16 cellular contexts compared by ENCODE assay signal in genomic region chr1:52238474-52238873, GRCh38.
DNase-seq lines count a peak whose midpoint lies in the region; ATAC-seq, FAIRE-seq and TF ChIP-seq lines count a peak whose summit lies in the region.
"Had no signal": no experiment of that assay in that cellular context is flagged by ENCODE, and none has a peak within 500 bp of the region (broad histone marks: within the 10 kb centered on the region; RNA-seq: fewer than 3 reads in every experiment).

No MANE protein-coding gene starts in this region.

- no peaks in the 10 kb centered on the region for H3K27me3 ChIP-seq in keratinocyte (ENCODE audit: control insufficient read depth, extremely low read depth, insufficient read depth, low read length)
- H3K27me3 ChIP-seq: colonic mucosa had no signal

- H3K4me3 ChIP-seq in keratinocyte (ENCODE audit: control insufficient read depth in 2 of 3, extremely low read depth in 1 of 3, insufficient read depth in 2 of 3, low read depth in 1 of 3, low read length in 3 of 3) = peak overlapping the region in 1 of 3 experiments; percentile 21
- H3K4me3 ChIP-seq: colonic mucosa had no signal

- DNase-seq in AG08396 (ENCODE audit: low spot score) (peak; percentile 9), HFFc6 (peak; percentile 68), astrocyte of the hippocampus (ENCODE audit: low read depth, low spot score) (peak; percentile 11), keratinocyte (ENCODE audit: low read depth, low spot score) (peak; percentile 38), NOMO-1 treated with DMSO at 0.1 percent for 48 hours (lab: John Stamatoyannopoulos, UW; ENCODE audit: unreplicated experiment) (no peak)
- DNase-seq in effector CD4-positive, alpha-beta T cell = no peak
- DNase-seq: activated CD4-positive, alpha-beta T cell treated with anti-CD3 and anti-CD28 coated beads, Interleukin-2, amount 10 ng/mL, durations not matched to agents 7 days and 5 days; activated naive CD8-positive, alpha-beta T cell treated with anti-CD3 and anti-CD28 coated beads, Interleukin-2, amount 50 U/mL, for 24 hours; activated T-cell treated with anti-CD3 and anti-CD28 coated beads, Interleukin-2, amount 50 U/mL, for 24 hours; colonic mucosa; DMS79 treated with DMSO at 0.1 percent for 48 hours; Kasumi-1; NCI-H187; small intestine had no signal

- no peaks in the 10 kb centered on the region for H3K9me3 Mint-ChIP-seq in HFFc6
- H3K9me3 Mint-ChIP-seq: activated CD4-positive, alpha-beta T cell treated with anti-CD3 and anti-CD28 coated beads, Interleukin-2, amount 10 ng/mL, durations not matched to agents 7 days and 5 days; activated naive CD8-positive, alpha-beta T cell treated with anti-CD3 and anti-CD28 coated beads, Interleukin-2, amount 50 U/mL, for 24 hours; activated T-cell treated with anti-CD3 and anti-CD28 coated beads, Interleukin-2, amount 50 U/mL, for 24 hours had no signal

- H3K9me1 ChIP-seq in keratinocyte (ENCODE audit: control insufficient read depth, extremely low read depth, insufficient read depth, low read length) = no peaks in the 10 kb centered on the region

- no peak overlapping the region for H3K9ac ChIP-seq in keratinocyte (ENCODE audit: control insufficient read depth, extremely low read depth, insufficient read depth, low read length)

- H4K20me1 ChIP-seq in keratinocyte (ENCODE audit: control insufficient read depth, extremely low read depth, insufficient read depth, low read length) = no peaks in the 10 kb centered on the region

- no peaks in the 10 kb centered on the region for H3K79me2 ChIP-seq in keratinocyte (ENCODE audit: control insufficient read depth, insufficient read depth, low read length)

- FAIRE-seq in keratinocyte (lab: Jason Lieb, UNC) = peak; percentile 93
- FAIRE-seq: small intestine had no signal

- H3K36me3 Mint-ChIP-seq in HFFc6 (ENCODE audit: low read depth) = no peaks in the 10 kb centered on the region; the same call in 1 of the 2 replicates

- no peaks in the 10 kb centered on the region for H3K9me3 ChIP-seq in keratinocyte (ENCODE audit: control insufficient read depth, low read depth, low read length)
- H3K9me3 ChIP-seq: colonic mucosa had no signal

- H3K4me3 Mint-ChIP-seq in HFFc6 = peak overlapping the region; percentile 73
- H3K4me3 Mint-ChIP-seq: activated CD4-positive, alpha-beta T cell treated with anti-CD3 and anti-CD28 coated beads, Interleukin-2, amount 10 ng/mL, durations not matched to agents 7 days and 5 days; activated naive CD8-positive, alpha-beta T cell treated with anti-CD3 and anti-CD28 coated beads, Interleukin-2, amount 50 U/mL, for 24 hours; activated T-cell treated with anti-CD3 and anti-CD28 coated beads, Interleukin-2, amount 50 U/mL, for 24 hours had no signal

- H3K4me2 ChIP-seq in keratinocyte (ENCODE audit: control insufficient read depth, extremely low read depth, insufficient read depth, low read depth, low read length) = peak overlapping the region; percentile 75

- dilution Hi-C loops in keratinocyte (cut with MboI; ENCODE audit: extremely low pct_ligation_motif_present, low sequenced_read_pairs) = no loop called here

- no peak for TF ChIP-seq CTCF in HFFc6 (IDR thresholded peaks at IDR 0.05)
- no peak for TF ChIP-seq CTCF in keratinocyte (optimal IDR thresholded peaks at IDR 0.05 in 1 of 3, IDR thresholded peaks at IDR 0.05 in 1 of 3, conservative IDR thresholded peaks at IDR 0.05 in 1 of 3; ENCODE audit: extremely low read depth in 1 of 3, insufficient read depth in 2 of 3, low read length in 3 of 3)

- ATAC-seq in GM19324 (IDR thresholded peaks at IDR 0.05; ENCODE audit: low FRiP score, unreplicated experiment) (no peak), HG02840 (IDR thresholded peaks at IDR 0.05; ENCODE audit: low FRiP score, unreplicated experiment) (no peak)
- ATAC-seq: activated naive CD8-positive, alpha-beta T cell treated with anti-CD3 and anti-CD28 coated beads, Interleukin-2, amount 50 U/mL, for 24 hours had no signal

- H3K4me1 ChIP-seq in keratinocyte (ENCODE audit: control insufficient read depth, extremely low read depth, insufficient read depth, low read length) = peaks cover 41% of the 10 kb centered on the region
- H3K4me1 ChIP-seq: colonic mucosa had no signal

- no peak overlapping the region for H2AFZ ChIP-seq in keratinocyte (ENCODE audit: control insufficient read depth, low read length)

- no peaks in the 10 kb centered on the region for H3K27me3 Mint-ChIP-seq in HFFc6 (ENCODE audit: insufficient read depth)
- H3K27me3 Mint-ChIP-seq: activated CD4-positive, alpha-beta T cell treated with anti-CD3 and anti-CD28 coated beads, Interleukin-2, amount 10 ng/mL, durations not matched to agents 7 days and 5 days; activated naive CD8-positive, alpha-beta T cell treated with anti-CD3 and anti-CD28 coated beads, Interleukin-2, amount 50 U/mL, for 24 hours; activated T-cell treated with anti-CD3 and anti-CD28 coated beads, Interleukin-2, amount 50 U/mL, for 24 hours had no signal

- peaks cover 0 to 3% of the 10 kb centered on the region in 2 experiments for H3K36me3 ChIP-seq in keratinocyte (ENCODE audit: control insufficient read depth in 2 of 2, extremely low read depth in 1 of 2, insufficient read depth in 2 of 2, low read length in 2 of 2)
- H3K36me3 ChIP-seq: colonic mucosa had no signal

- peak overlapping the region; percentile 79 for H3K27ac ChIP-seq in keratinocyte (ENCODE audit: control insufficient read depth, insufficient read depth, low read length)
- H3K27ac ChIP-seq: colonic mucosa had no signal

- H3K4me1 Mint-ChIP-seq in HFFc6 (ENCODE audit: low read depth) = peaks cover 63% of the 10 kb centered on the region
- H3K4me1 Mint-ChIP-seq: activated CD4-positive, alpha-beta T cell treated with anti-CD3 and anti-CD28 coated beads, Interleukin-2, amount 10 ng/mL, durations not matched to agents 7 days and 5 days had no signal

- H3K27ac Mint-ChIP-seq in HFFc6 = peak overlapping the region; percentile 39
- H3K27ac Mint-ChIP-seq: activated CD4-positive, alpha-beta T cell treated with anti-CD3 and anti-CD28 coated beads, Interleukin-2, amount 10 ng/mL, durations not matched to agents 7 days and 5 days; activated naive CD8-positive, alpha-beta T cell treated with anti-CD3 and anti-CD28 coated beads, Interleukin-2, amount 50 U/mL, for 24 hours; activated T-cell treated with anti-CD3 and anti-CD28 coated beads, Interleukin-2, amount 50 U/mL, for 24 hours had no signal

Comparison
In these comparisons a context has a peak if more than half of its experiments do, and no peak if none do; other contexts are left out.
1. DNase-seq: peak in AG08396 (single experiment), HFFc6 (single experiment), astrocyte of the hippocampus (single experiment) and keratinocyte (single experiment); none in effector CD4-positive, alpha-beta T cell (single experiment) and NOMO-1 treated with DMSO at 0.1 percent for 48 hours (single experiment).